Comparison of ENCODE assay signal across 1 cellular context in the genomic region with DNA sequence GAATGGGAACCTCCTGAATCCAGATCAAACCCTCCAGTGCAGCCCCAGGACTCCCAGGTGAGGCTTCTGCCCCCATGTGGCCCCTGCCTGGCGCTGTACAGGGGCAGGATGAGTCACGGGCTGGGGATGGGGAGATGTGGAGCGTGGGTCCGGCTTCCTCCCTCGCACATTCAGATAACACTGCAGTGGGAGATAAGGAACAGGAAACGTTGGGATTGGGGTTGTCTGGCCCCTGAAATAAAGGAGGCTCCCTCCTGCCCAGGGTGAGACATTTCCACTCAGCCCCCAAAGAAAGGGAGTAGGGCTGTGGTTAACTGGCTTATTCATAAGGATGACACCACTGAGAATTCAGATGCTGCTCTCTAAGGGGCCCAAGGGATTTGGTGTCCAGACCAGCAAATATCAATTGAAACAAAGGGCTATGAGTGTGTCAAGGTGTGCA.
TF ChIP-seq lines count a peak whose summit lies in the region.

No MANE protein-coding gene starts in this region.

TF ChIP-seq in K562, 482 proteins besides CTCF, POLR2A, EP300 and RAD21 (continued from another document and continues in another):
- TF ChIP-seq, protein P1, sequence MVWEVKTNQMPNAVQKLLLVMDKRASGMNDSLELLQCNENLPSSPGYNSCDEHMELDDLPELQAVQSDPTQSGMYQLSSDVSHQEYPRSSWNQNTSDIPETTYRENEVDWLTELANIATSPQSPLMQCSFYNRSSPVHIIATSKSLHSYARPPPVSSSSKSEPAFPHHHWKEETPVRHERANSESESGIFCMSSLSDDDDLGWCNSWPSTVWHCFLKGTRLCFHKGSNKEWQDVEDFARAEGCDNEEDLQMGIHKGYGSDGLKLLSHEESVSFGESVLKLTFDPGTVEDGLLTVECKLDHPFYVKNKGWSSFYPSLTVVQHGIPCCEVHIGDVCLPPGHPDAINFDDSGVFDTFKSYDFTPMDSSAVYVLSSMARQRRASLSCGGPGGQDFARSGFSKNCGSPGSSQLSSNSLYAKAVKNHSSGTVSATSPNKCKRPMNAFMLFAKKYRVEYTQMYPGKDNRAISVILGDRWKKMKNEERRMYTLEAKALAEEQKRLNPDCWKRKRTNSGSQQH (CRISPR knock-in tag; IDR thresholded peaks at IDR 0.05): no peak
- TF ChIP-seq KLF16 (IDR thresholded peaks at IDR 0.05) (peak; percentile 67; the same call in 1 of the 2 replicates), SPI1 (IDR thresholded peaks at IDR 0.05; ENCODE audit: borderline replicate concordance, low read depth, low read length) (0 out of 2 replicates have a peak, but pooled peaks have one; percentile 13), ZNF584 (CRISPR knock-in tag; IDR thresholded peaks at IDR 0.05; ENCODE audit: low read depth) (no peak), YBX1 (IDR thresholded peaks at IDR 0.05) (no peak), ASH1L (IDR thresholded peaks at IDR 0.05; ENCODE audit: borderline replicate concordance, low read depth, partially characterized antibody) (no peak), ZNF354B (CRISPR knock-in tag; IDR thresholded peaks at IDR 0.05) (no peak), ATF1 (CRISPR knock-in tag; IDR thresholded peaks at IDR 0.05) (no peak), ATF1 (tag; IDR thresholded peaks at IDR 0.05) (no peak), KLF13 (tag; IDR thresholded peaks at IDR 0.05; ENCODE audit: borderline replicate concordance, low read depth) (no peak), MYBL2 (IDR thresholded peaks at IDR 0.05; ENCODE audit: low read depth) (no peak), MYBL2 (CRISPR knock-in tag; IDR thresholded peaks at IDR 0.05; ENCODE audit: borderline replicate concordance) (no peak), RBM34 (IDR thresholded peaks at IDR 0.05; ENCODE audit: borderline replicate concordance, insufficient read depth, low read length) (no peak), ZNF764 (CRISPR knock-in tag; IDR thresholded peaks at IDR 0.05; ENCODE audit: low read depth) (no peak), ZNF707 (CRISPR knock-in tag; conservative IDR thresholded peaks at IDR 0.05) (no peak), CTBP1 (IDR thresholded peaks at IDR 0.05; ENCODE audit: borderline replicate concordance) (peak; percentile 75), ZKSCAN8 (CRISPR knock-in tag; IDR thresholded peaks at IDR 0.05) (no peak; the same call in 1 of the 2 replicates), KDM1A (IDR thresholded peaks at IDR 0.05) (peak in 1 of 2 experiments; percentile 55; a peak in 1 of 4 replicates), JUND (IDR thresholded peaks at IDR 0.05; ENCODE audit: borderline replicate concordance, low read depth, low read length) (peak; percentile 95), JUND (tag; IDR thresholded peaks at IDR 0.05; ENCODE audit: borderline replicate concordance, low read depth, low read length) (peak; percentile 79; the same call in 1 of the 3 replicates), DPF2 (IDR thresholded peaks at IDR 0.05) (peak; percentile 79), ESRRA (IDR thresholded peaks at IDR 0.05; ENCODE audit: borderline replicate concordance, low read depth) (no peak), ETV6 (IDR thresholded peaks at IDR 0.05; ENCODE audit: borderline replicate concordance in 1 of 2, low read depth in 2 of 2, low read length in 1 of 2) (peak in 1 of 2 experiments; percentile 67; a peak in 1 of 4 replicates), ETV6 (CRISPR knock-in tag; IDR thresholded peaks at IDR 0.05; ENCODE audit: borderline replicate concordance) (no peak), MCM3 (IDR thresholded peaks at IDR 0.05) (no peak), ZBTB1 (CRISPR knock-in tag; IDR thresholded peaks at IDR 0.05; ENCODE audit: borderline replicate concordance, low read depth) (no peak), RNF2 (IDR thresholded peaks at IDR 0.05) (peak; percentile 51; the same call in 1 of the 2 replicates), ZNF121 (CRISPR knock-in tag; conservative IDR thresholded peaks at IDR 0.05) (no peak), HNRNPL (IDR thresholded peaks at IDR 0.05; ENCODE audit: low read depth, low read length) (no peak), TCF3 (CRISPR knock-in tag; IDR thresholded peaks at IDR 0.05) (peak; percentile 77), LCOR (CRISPR knock-in tag; IDR thresholded peaks at IDR 0.05) (0 out of 2 replicates have a peak, but pooled peaks have one; percentile 46), KLF10 (CRISPR knock-in tag; IDR thresholded peaks at IDR 0.05) (no peak), RFX7 (CRISPR knock-in tag; IDR thresholded peaks at IDR 0.05) (no peak), CBFA2T2 (conservative IDR thresholded peaks at IDR 0.05) (peak; percentile 61), BHLHE40 (IDR thresholded peaks at IDR 0.05; ENCODE audit: low read length) (peak; percentile 60; the same call in 1 of the 2 replicates), ZNF436 (CRISPR knock-in tag; IDR thresholded peaks at IDR 0.05) (no peak), HDAC2 (IDR thresholded peaks at IDR 0.05) (0 out of 2 replicates have a peak, but pooled peaks have one; percentile 37), YY1 (IDR thresholded peaks at IDR 0.05; ENCODE audit: borderline replicate concordance in 1 of 3, control insufficient read depth in 1 of 3, extremely low read depth in 1 of 3, insufficient read depth in 3 of 3, insufficient read length in 1 of 3, insufficient replicate concordance in 2 of 3, low read depth in 1 of 3, low read length in 2 of 3) (no peak)
- TF ChIP-seq, protein P2, sequence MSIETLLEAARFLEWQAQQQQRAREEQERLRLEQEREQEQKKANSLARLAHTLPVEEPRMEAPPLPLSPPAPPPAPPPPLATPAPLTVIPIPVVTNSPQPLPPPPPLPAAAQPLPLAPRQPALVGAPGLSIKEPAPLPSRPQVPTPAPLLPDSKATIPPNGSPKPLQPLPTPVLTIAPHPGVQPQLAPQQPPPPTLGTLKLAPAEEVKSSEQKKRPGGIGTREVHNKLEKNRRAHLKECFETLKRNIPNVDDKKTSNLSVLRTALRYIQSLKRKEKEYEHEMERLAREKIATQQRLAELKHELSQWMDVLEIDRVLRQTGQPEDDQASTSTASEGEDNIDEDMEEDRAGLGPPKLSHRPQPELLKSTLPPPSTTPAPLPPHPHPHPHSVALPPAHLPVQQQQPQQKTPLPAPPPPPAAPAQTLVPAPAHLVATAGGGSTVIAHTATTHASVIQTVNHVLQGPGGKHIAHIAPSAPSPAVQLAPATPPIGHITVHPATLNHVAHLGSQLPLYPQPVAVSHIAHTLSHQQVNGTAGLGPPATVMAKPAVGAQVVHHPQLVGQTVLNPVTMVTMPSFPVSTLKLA (conservative IDR thresholded peaks at IDR 0.05): 0 out of 4 replicates have a peak, but pooled peaks of 1 of the 2 experiments have one; percentile 14
- TF ChIP-seq, protein P3, sequence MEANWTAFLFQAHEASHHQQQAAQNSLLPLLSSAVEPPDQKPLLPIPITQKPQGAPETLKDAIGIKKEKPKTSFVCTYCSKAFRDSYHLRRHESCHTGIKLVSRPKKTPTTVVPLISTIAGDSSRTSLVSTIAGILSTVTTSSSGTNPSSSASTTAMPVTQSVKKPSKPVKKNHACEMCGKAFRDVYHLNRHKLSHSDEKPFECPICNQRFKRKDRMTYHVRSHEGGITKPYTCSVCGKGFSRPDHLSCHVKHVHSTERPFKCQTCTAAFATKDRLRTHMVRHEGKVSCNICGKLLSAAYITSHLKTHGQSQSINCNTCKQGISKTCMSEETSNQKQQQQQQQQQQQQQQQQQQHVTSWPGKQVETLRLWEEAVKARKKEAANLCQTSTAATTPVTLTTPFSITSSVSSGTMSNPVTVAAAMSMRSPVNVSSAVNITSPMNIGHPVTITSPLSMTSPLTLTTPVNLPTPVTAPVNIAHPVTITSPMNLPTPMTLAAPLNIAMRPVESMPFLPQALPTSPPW (CRISPR knock-in tag; IDR thresholded peaks at IDR 0.05): peak; percentile 65
- TF ChIP-seq, protein P4, sequence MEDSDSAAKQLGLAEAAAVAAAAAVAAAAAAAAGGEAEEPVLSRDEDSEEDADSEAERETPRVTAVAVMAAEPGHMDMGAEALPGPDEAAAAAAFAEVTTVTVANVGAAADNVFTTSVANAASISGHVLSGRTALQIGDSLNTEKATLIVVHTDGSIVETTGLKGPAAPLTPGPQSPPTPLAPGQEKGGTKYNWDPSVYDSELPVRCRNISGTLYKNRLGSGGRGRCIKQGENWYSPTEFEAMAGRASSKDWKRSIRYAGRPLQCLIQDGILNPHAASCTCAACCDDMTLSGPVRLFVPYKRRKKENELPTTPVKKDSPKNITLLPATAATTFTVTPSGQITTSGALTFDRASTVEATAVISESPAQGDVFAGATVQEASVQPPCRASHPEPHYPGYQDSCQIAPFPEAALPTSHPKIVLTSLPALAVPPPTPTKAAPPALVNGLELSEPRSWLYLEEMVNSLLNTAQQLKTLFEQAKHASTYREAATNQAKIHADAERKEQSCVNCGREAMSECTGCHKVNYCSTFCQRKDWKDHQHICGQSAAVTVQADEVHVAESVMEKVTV (CRISPR knock-in tag; IDR thresholded peaks at IDR 0.05): peak; percentile 61
- TF ChIP-seq, protein P5, sequence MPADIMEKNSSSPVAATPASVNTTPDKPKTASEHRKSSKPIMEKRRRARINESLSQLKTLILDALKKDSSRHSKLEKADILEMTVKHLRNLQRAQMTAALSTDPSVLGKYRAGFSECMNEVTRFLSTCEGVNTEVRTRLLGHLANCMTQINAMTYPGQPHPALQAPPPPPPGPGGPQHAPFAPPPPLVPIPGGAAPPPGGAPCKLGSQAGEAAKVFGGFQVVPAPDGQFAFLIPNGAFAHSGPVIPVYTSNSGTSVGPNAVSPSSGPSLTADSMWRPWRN (IDR thresholded peaks at IDR 0.05; ENCODE audit: low read depth): 0 out of 2 replicates have a peak, but pooled peaks have one; percentile 41
- TF ChIP-seq, protein P6, sequence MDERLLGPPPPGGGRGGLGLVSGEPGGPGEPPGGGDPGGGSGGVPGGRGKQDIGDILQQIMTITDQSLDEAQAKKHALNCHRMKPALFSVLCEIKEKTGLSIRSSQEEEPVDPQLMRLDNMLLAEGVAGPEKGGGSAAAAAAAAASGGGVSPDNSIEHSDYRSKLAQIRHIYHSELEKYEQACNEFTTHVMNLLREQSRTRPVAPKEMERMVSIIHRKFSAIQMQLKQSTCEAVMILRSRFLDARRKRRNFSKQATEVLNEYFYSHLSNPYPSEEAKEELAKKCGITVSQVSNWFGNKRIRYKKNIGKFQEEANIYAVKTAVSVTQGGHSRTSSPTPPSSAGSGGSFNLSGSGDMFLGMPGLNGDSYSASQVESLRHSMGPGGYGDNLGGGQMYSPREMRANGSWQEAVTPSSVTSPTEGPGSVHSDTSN (CRISPR knock-in tag; IDR thresholded peaks at IDR 0.05; ENCODE audit: low read depth): no peak
- TF ChIP-seq, protein P6 (tag; conservative IDR thresholded peaks at IDR 0.05; ENCODE audit: low read depth): no peak
- TF ChIP-seq, protein P7, sequence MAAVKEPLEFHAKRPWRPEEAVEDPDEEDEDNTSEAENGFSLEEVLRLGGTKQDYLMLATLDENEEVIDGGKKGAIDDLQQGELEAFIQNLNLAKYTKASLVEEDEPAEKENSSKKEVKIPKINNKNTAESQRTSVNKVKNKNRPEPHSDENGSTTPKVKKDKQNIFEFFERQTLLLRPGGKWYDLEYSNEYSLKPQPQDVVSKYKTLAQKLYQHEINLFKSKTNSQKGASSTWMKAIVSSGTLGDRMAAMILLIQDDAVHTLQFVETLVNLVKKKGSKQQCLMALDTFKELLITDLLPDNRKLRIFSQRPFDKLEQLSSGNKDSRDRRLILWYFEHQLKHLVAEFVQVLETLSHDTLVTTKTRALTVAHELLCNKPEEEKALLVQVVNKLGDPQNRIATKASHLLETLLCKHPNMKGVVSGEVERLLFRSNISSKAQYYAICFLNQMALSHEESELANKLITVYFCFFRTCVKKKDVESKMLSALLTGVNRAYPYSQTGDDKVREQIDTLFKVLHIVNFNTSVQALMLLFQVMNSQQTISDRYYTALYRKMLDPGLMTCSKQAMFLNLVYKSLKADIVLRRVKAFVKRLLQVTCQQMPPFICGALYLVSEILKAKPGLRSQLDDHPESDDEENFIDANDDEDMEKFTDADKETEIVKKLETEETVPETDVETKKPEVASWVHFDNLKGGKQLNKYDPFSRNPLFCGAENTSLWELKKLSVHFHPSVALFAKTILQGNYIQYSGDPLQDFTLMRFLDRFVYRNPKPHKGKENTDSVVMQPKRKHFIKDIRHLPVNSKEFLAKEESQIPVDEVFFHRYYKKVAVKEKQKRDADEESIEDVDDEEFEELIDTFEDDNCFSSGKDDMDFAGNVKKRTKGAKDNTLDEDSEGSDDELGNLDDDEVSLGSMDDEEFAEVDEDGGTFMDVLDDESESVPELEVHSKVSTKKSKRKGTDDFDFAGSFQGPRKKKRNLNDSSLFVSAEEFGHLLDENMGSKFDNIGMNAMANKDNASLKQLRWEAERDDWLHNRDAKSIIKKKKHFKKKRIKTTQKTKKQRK (IDR thresholded peaks at IDR 0.05; ENCODE audit: borderline replicate concordance, low read depth, low read length): no peak
- TF ChIP-seq, protein P8, sequence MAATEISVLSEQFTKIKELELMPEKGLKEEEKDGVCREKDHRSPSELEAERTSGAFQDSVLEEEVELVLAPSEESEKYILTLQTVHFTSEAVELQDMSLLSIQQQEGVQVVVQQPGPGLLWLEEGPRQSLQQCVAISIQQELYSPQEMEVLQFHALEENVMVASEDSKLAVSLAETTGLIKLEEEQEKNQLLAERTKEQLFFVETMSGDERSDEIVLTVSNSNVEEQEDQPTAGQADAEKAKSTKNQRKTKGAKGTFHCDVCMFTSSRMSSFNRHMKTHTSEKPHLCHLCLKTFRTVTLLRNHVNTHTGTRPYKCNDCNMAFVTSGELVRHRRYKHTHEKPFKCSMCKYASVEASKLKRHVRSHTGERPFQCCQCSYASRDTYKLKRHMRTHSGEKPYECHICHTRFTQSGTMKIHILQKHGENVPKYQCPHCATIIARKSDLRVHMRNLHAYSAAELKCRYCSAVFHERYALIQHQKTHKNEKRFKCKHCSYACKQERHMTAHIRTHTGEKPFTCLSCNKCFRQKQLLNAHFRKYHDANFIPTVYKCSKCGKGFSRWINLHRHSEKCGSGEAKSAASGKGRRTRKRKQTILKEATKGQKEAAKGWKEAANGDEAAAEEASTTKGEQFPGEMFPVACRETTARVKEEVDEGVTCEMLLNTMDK (IDR thresholded peaks at IDR 0.05; ENCODE audit: borderline replicate concordance, insufficient read depth, low read depth, low read length, poor library complexity, severe bottlenecking): peak; percentile 68
- TF ChIP-seq, protein P9, sequence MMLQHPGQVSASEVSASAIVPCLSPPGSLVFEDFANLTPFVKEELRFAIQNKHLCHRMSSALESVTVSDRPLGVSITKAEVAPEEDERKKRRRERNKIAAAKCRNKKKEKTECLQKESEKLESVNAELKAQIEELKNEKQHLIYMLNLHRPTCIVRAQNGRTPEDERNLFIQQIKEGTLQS (IDR thresholded peaks at IDR 0.05): peak; percentile 78
- TF ChIP-seq, protein P9 (CRISPR knock-in tag; conservative IDR thresholded peaks at IDR 0.05): no peak
